9 cellular contexts compared by ENCODE assay signal in genomic region chr5:107248065-107248695, GRCh38.
DNase-seq lines count a peak whose midpoint lies in the region; ATAC-seq, FAIRE-seq and TF ChIP-seq lines count a peak whose summit lies in the region.
"Had no signal": no experiment of that assay in that cellular context is flagged by ENCODE, and none has a peak within 500 bp of the region (broad histone marks: within the 10 kb centered on the region; RNA-seq: fewer than 3 reads in every experiment).

No MANE protein-coding gene starts in this region.

- H3K27ac ChIP-seq in HCT116 (ENCODE audit: low read depth, low read length): no peak overlapping the region
- H3K27ac ChIP-seq in GM12878 (ENCODE audit: control insufficient read depth, insufficient read depth): no peak overlapping the region
- no peak overlapping the region for H3K27ac ChIP-seq in sigmoid colon

- POLR2A ChIA-PET in HCT116 (lab: Charles Lee): no interaction called here
- POLR2A ChIA-PET in GM12878 (lab: Charles Lee): no interaction called here

- H2AFZ ChIP-seq in HCT116 (ENCODE audit: low read depth, low read length, poor library complexity, severe bottlenecking) (peak overlapping the region; percentile 66), GM12878 (ENCODE audit: control insufficient read depth, low read depth, low read length) (no peak overlapping the region)

- TF ChIP-seq POLR2A in HCT116 (IDR thresholded peaks at IDR 0.05; ENCODE audit: borderline replicate concordance, extremely low read depth, insufficient read depth, insufficient read length) (no peak), GM12878 (IDR thresholded peaks at IDR 0.05; ENCODE audit: low read depth, low read length) (no peak), sigmoid colon (IDR thresholded peaks at IDR 0.05) (no peak)

- H3K27me3 ChIP-seq in HCT116 (ENCODE audit: insufficient read depth, low read length) (no peaks in the 10 kb centered on the region), NT2/D1 (ENCODE audit: insufficient read depth, insufficient read length) (no peaks in the 10 kb centered on the region), GM12878 (replicated peaks in 1 of 2; ENCODE audit: control insufficient read depth in 2 of 2, insufficient read depth in 2 of 2, low read length in 1 of 2) (peaks cover 0 to 4% of the 10 kb centered on the region in 2 experiments; a peak in 1 of 4 replicates), sigmoid colon (no peaks in the 10 kb centered on the region)

- H3K4me3 ChIP-seq in HCT116 (replicated peaks in 1 of 2; ENCODE audit: low read depth in 1 of 2, low read length in 2 of 2): no peak overlapping the region
- H3K4me3 ChIP-seq in NT2/D1 (ENCODE audit: insufficient read length, low read depth): no peak overlapping the region
- H3K4me3 ChIP-seq in GM12878: no peak overlapping the region
- H3K4me3 ChIP-seq in sigmoid colon: no peak overlapping the region

- peak; percentile 41 to 97 (median 81); a peak in 5 of 6 replicates for TF ChIP-seq CTCF in HCT116 (IDR thresholded peaks at IDR 0.05 in 2 of 3, conservative IDR thresholded peaks at IDR 0.05 in 1 of 3; ENCODE audit: borderline replicate concordance in 1 of 3, insufficient read depth in 1 of 3, low read depth in 2 of 3, low read length in 2 of 3)
- TF ChIP-seq CTCF in GM12878 (IDR thresholded peaks at IDR 0.05 in 2 of 3, conservative IDR thresholded peaks at IDR 0.05 in 1 of 3; ENCODE audit: control insufficient read depth in 2 of 3, extremely low read depth in 1 of 3, insufficient read depth in 1 of 3, low read depth in 3 of 3, low read length in 3 of 3): peak; percentile 67 to 92 (median 79)
- TF ChIP-seq CTCF in sigmoid colon (IDR thresholded peaks at IDR 0.05): peak in 1 of 4 experiments; percentile 49

- H4K20me1 ChIP-seq in HCT116 (ENCODE audit: insufficient read depth) (no peaks in the 10 kb centered on the region), GM12878 (ENCODE audit: control insufficient read depth, insufficient read depth) (no peaks in the 10 kb centered on the region)

- BruUV-seq in HCT116 (replicated peaks; lab: Mats Ljungman, UMichigan) (no TSS peak), GM12878 (replicated peaks; lab: Mats Ljungman, UMichigan) (no TSS peak)

- intact Hi-C loops in HCT116 (cut with micrococcal nuclease) (loop anchor here (10.0 kb wide), 1 partner anchor 427 kb away; the partner anchor contains the start of gene EFNA5), GM12878 (cut with micrococcal nuclease; ENCODE audit: unreplicated experiment) (loop anchor here (2.0 kb wide), 1 partner anchor 143 kb away; no protein-coding TSS in a partner anchor), sigmoid colon (cut with DNase I) (no loop called here)

- peak; percentile 1 for DNase-seq in NCI-H2227 (lab: John Stamatoyannopoulos, UW; ENCODE audit: unreplicated experiment)
- no peak for DNase-seq in NCI-H2227 treated with DMSO at 0.1 percent for 48 hours (lab: John Stamatoyannopoulos, UW)
- peak; percentile 53 for DNase-seq in HCT116 (ENCODE audit: low read depth, low spot score)
- peak; percentile 18 for DNase-seq in NT2/D1 (ENCODE audit: low read depth, low spot score)
- DNase-seq in GM12878 (ENCODE audit: low read depth, low spot score): peak; percentile 13
- peak; percentile 53 for DNase-seq in iris pigment epithelial cell (ENCODE audit: low read depth)
- DNase-seq in stimulated activated CD4-positive, alpha-beta T cell treated with anti-CD3 and anti-CD28 coated beads, Interleukin-4, amount 100 ng/mL, for 24 hours: peak; percentile 18
- DNase-seq in sigmoid colon: no peak

- H3K36me3 ChIP-seq in HCT116 (ENCODE audit: control insufficient read depth in 1 of 2, insufficient read depth in 2 of 2, low read length in 2 of 2): no peaks in the 10 kb centered on the region
- H3K36me3 ChIP-seq in NT2/D1 (ENCODE audit: insufficient read depth, insufficient read length, low read length): no peaks in the 10 kb centered on the region
- no peaks in the 10 kb centered on the region for H3K36me3 ChIP-seq in GM12878 (ENCODE audit: control insufficient read depth in 2 of 2, insufficient read depth in 2 of 2, low read length in 1 of 2)
- no peaks in the 10 kb centered on the region for H3K36me3 ChIP-seq in sigmoid colon

- H3K4me1 ChIP-seq in HCT116 (ENCODE audit: control insufficient read depth in 1 of 2, insufficient read depth in 2 of 2, low read length in 2 of 2) (no peaks in the 10 kb centered on the region), NT2/D1 (ENCODE audit: insufficient read depth, insufficient read length) (no peaks in the 10 kb centered on the region), GM12878 (ENCODE audit: control insufficient read depth, insufficient read depth, low read length) (no peaks in the 10 kb centered on the region), sigmoid colon (no peaks in the 10 kb centered on the region)

- SMC1A ChIA-PET in GM12878 (lab: Charles Lee; ENCODE audit: uncharacterized antibody, unreplicated experiment): interaction anchor here (0.6 to 8.6 kb wide), 26 partner anchors 10 to 426 kb away, joined by 3 to 44 read pairs (median 4); no protein-coding TSS in a partner anchor

- H3K79me2 ChIP-seq in HCT116 (ENCODE audit: insufficient read depth, low read length) (no peaks in the 10 kb centered on the region), GM12878 (ENCODE audit: control insufficient read depth, insufficient read depth, low read length) (no peaks in the 10 kb centered on the region)

- peak; percentile 56 for FAIRE-seq in GM12878 (lab: Jason Lieb, UNC)

- no peaks in the 10 kb centered on the region for H3K9me2 ChIP-seq in HCT116 (ENCODE audit: insufficient read depth)

- 38% methylated on average over 10 of the region's 10 CpGs for WGBS in GM12878 (ENCODE audit: insufficient coverage, insufficient replicate concordance, low lambda C conversion rate, missing lambda C conversion rate)
- WGBS in sigmoid colon, 2 donors: 54 to 57% methylated on average over 10 of the region's 10 CpGs

- no peak overlapping the region for H3K9ac ChIP-seq in HCT116 (ENCODE audit: low read length)
- no peak overlapping the region for H3K9ac ChIP-seq in NT2/D1 (ENCODE audit: insufficient read length, low read depth)
- no peak overlapping the region for H3K9ac ChIP-seq in GM12878 (ENCODE audit: control insufficient read depth, insufficient read depth, low read length)

- no peak for TF ChIP-seq EP300 in GM12878 (IDR thresholded peaks at IDR 0.05; ENCODE audit: borderline replicate concordance in 1 of 2, control insufficient read depth in 1 of 2, low read depth in 2 of 2, low read length in 2 of 2)
- no peak for TF ChIP-seq EP300 in sigmoid colon (IDR thresholded peaks at IDR 0.05)

- peak; percentile 71 for TF ChIP-seq RAD21 in HCT116 (IDR thresholded peaks at IDR 0.05; ENCODE audit: low read depth)
- TF ChIP-seq RAD21 in GM12878 (IDR thresholded peaks at IDR 0.05; ENCODE audit: insufficient read depth, low read depth, low read length): peak; percentile 62

- H3K9me3 ChIP-seq in HCT116 (ENCODE audit: control insufficient read depth in 1 of 2, insufficient read depth in 1 of 2, low read depth in 1 of 2, low read length in 2 of 2) (no peaks in the 10 kb centered on the region), NT2/D1 (ENCODE audit: insufficient read depth, low read length) (no peaks in the 10 kb centered on the region), GM12878 (replicated peaks; ENCODE audit: control insufficient read depth, insufficient read depth, low read length) (no peaks in the 10 kb centered on the region; the same call in 2 of the 3 replicates), sigmoid colon (no peaks in the 10 kb centered on the region)

- ATAC-seq in HCT116: peak; percentile 73
- peak; percentile 80 for ATAC-seq in GM12878
- ATAC-seq: CD8-positive, alpha-beta T cell had no signal

- H3K4me2 ChIP-seq in HCT116 (ENCODE audit: low read length): no peak overlapping the region
- H3K4me2 ChIP-seq in GM12878 (ENCODE audit: control insufficient read depth, insufficient read depth): no peak overlapping the region

- CTCF ChIA-PET in HCT116 (lab: Charles Lee) (interaction anchor here (0.6 to 2.2 kb wide), 17 partner anchors 10 to 979 kb away, joined by 3 to 14 read pairs (median 3); partner anchors contain the start of gene EFNA5), GM12878 (lab: Yijun Ruan, JAX) (interaction anchor here (0.6 to 4.4 kb wide), 52 partner anchors 9 to 430 kb away, joined by 3 to 53 read pairs (median 4); no protein-coding TSS in a partner anchor)

- in situ Hi-C loops in GM12878 (cut with MboI): no loop called here

- RAD21 ChIA-PET in HCT116 (lab: Charles Lee; ENCODE audit: low non-redundant PET in 1 of 2, low total read pairs in 2 of 2, uncharacterized antibody in 2 of 2, unreplicated experiment in 2 of 2) (interaction anchor here in 1 of 2 experiments (0.6 kb wide), 1 partner anchor 402 kb away, joined by 3 read pairs; no protein-coding TSS in a partner anchor), GM12878 (lab: Charles Lee; ENCODE audit: unreplicated experiment) (interaction anchor here (0.6 to 5.2 kb wide), 8 partner anchors 12 to 323 kb away, joined by 3 to 29 read pairs (median 4); no protein-coding TSS in a partner anchor)

TF ChIP-seq in HCT116, 20 proteins besides CTCF, POLR2A, EP300 and RAD21:
- no peak for TF ChIP-seq EZH2 (IDR thresholded peaks at IDR 0.05)
- TF ChIP-seq MAX (IDR thresholded peaks at IDR 0.05): 0 out of 2 replicates have a peak, but pooled peaks have one; percentile 24
- no peak for TF ChIP-seq SRF (IDR thresholded peaks at IDR 0.05; ENCODE audit: low read depth)
- peak; percentile 8 for TF ChIP-seq YY1 (IDR thresholded peaks at IDR 0.05; ENCODE audit: extremely low read depth, insufficient replicate concordance, low read depth, low read length)
- 0 out of 2 replicates have a peak, but pooled peaks have one; percentile 32 for TF ChIP-seq CBX3 (IDR thresholded peaks at IDR 0.05; ENCODE audit: low read depth)

TF ChIP-seq in GM12878, 131 proteins besides CTCF, POLR2A, EP300 and RAD21 (continues in another document):
- TF ChIP-seq TBL1XR1 (IDR thresholded peaks at IDR 0.05; ENCODE audit: low read depth, low read length) (no peak), MEF2B (IDR thresholded peaks at IDR 0.05; ENCODE audit: partially characterized antibody, poor library complexity, severe bottlenecking) (no peak), NRF1 (conservative IDR thresholded peaks at IDR 0.05; ENCODE audit: low read depth, low read length) (no peak)
- TF ChIP-seq, protein P1, sequence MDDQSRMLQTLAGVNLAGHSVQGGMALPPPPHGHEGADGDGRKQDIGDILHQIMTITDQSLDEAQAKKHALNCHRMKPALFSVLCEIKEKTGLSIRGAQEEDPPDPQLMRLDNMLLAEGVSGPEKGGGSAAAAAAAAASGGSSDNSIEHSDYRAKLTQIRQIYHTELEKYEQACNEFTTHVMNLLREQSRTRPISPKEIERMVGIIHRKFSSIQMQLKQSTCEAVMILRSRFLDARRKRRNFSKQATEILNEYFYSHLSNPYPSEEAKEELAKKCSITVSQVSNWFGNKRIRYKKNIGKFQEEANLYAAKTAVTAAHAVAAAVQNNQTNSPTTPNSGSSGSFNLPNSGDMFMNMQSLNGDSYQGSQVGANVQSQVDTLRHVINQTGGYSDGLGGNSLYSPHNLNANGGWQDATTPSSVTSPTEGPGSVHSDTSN (IDR thresholded peaks at IDR 0.05; ENCODE audit: insufficient replicate concordance, low read depth, low read length): no peak

Comparison
In these comparisons a context has a peak if more than half of its experiments do, and no peak if none do; other contexts are left out.
1. DNase-seq: peak in NCI-H2227 (single experiment), HCT116 (single experiment), NT2/D1 (single experiment), GM12878 (single experiment), iris pigment epithelial cell (single experiment) and stimulated activated CD4-positive, alpha-beta T cell treated with anti-CD3 and anti-CD28 coated beads, Interleukin-4, amount 100 ng/mL, for 24 hours (single experiment); none in NCI-H2227 treated with DMSO at 0.1 percent for 48 hours (single experiment) and sigmoid colon (single experiment).